Comparison of ENCODE assay signal across 10 cellular contexts in the genomic region with DNA sequence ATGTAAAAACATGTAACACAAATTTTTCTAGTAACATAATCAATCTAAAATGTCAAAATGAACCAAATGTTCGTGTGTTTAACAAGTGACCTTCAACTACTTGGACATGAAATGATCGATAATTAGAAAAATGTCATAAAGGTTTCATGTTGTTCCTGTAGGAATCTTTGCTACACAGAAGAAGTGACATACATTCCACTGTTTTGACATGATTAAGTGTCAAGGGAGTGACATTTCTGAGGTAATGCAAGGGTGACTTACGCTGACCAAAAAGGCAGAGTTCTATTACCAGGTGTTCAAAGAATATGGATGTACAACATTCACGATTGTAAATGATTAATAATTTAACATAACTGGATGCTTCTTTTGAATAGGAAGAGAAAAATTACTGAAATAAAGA.
"Had no signal": no experiment of that assay in that cellular context is flagged by ENCODE, and none has a peak within 500 bp of the region (broad histone marks: within the 10 kb centered on the region; RNA-seq: fewer than 3 reads in every experiment).

No MANE protein-coding gene starts in this region.

- H2AFZ ChIP-seq: GM23248 had no signal

- DNase-seq: GM23248, GOT3, H9, HCEC 1CT, HFFc6, IMR-90, KG1 had no signal

- H3K4me1 Mint-ChIP-seq: H9 had no signal

- H3K4me3 Mint-ChIP-seq: H9, HFFc6 had no signal

- FAIRE-seq: H54, HTR-8/SVneo, K562 had no signal

- H3K9me3 Mint-ChIP-seq: H9 had no signal

- H3K27ac Mint-ChIP-seq: H9, HFFc6 had no signal

- H3K27ac ChIP-seq: GM23248 had no signal

- H3K4me3 ChIP-seq: GM23248, K562 had no signal

- H3K9ac ChIP-seq: GM23248 had no signal
